ENCODE assay signal across 1 cellular context in genomic region chr12:127143020-127143419, GRCh38.
TF ChIP-seq lines count a peak whose summit lies in the region.

No MANE protein-coding gene starts in this region.

TF ChIP-seq in H1, 55 proteins besides CTCF, POLR2A, EP300 and RAD21 (continued from another document):
- TF ChIP-seq POLR2AphosphoS5 (IDR thresholded peaks at IDR 0.05; ENCODE audit: low read depth, low read length) = 0 out of 2 replicates have a peak, but pooled peaks have one; percentile 42
- no peak for TF ChIP-seq FOSL1 (IDR thresholded peaks at IDR 0.05; ENCODE audit: insufficient read depth, low read depth, low read length)
- TF ChIP-seq PHF8 (conservative IDR thresholded peaks at IDR 0.05; ENCODE audit: low read depth, low read length) = no peak
- TF ChIP-seq CHD7 (IDR thresholded peaks at IDR 0.05; ENCODE audit: insufficient replicate concordance, low read length) = no peak
- TF ChIP-seq TEAD4 (IDR thresholded peaks at IDR 0.05; ENCODE audit: low read depth, low read length) = peak; percentile 36; the same call in 1 of the 2 replicates
